Comparison of ENCODE assay signal across 18 cellular contexts in the genomic region with DNA sequence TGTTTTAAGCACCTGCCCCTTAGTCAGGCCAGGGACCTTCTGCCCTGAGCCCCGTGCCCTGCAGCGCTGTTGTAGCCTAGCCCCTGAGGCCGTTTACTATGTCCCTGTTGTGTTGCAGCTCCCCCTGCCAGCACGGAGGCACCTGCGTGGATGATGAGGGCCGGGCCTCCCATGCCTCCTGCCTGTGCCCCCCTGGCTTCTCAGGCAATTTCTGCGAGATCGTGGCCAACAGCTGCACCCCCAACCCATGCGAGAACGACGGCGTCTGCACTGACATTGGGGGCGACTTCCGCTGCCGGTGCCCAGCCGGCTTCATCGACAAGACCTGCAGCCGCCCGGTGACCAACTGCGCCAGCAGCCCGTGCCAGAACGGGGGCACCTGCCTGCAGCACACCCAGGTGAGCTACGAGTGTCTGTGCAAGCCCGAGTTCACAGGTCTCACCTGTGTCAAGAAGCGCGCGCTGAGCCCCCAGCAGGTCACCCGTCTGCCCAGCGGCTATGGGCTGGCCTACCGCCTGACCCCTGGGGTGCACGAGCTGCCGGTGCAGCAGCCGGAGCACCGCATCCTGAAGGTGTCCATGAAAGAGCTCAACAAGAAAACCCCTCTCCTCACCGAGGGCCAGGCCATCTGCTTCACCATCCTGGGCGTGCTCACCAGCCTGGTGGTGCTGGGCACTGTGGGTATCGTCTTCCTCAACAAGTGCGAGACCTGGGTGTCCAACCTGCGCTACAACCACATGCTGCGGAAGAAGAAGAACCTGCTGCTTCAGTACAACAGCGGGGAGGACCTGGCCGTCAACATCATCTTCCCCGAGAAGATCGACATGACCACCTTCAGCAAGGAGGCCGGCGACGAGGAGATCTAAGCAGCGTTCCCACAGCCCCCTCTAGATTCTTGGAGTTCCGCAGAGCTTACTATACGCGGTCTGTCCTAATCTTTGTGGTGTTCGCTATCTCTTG. TPM values are rescaled to one million over a fixed set of nuclear protein-coding genes. Genes with fewer than 3 reads are reported as not detected.
DNase-seq lines count a peak whose midpoint lies in the region; ATAC-seq, FAIRE-seq and TF ChIP-seq lines count a peak whose summit lies in the region.
"Had no signal": no experiment of that assay in that cellular context is flagged by ENCODE, and none has a peak within 500 bp of the region (broad histone marks: within the 10 kb centered on the region; RNA-seq: fewer than 3 reads in every experiment).

No MANE protein-coding gene starts in this region.

- TF ChIP-seq CTCF in H9 (conservative IDR thresholded peaks at IDR 0.05) (no peak), kidney (IDR thresholded peaks at IDR 0.05; ENCODE audit: borderline replicate concordance, extremely low read depth, insufficient read depth) (no peak), progenitor cell of endocrine pancreas (IDR thresholded peaks at IDR 0.05; ENCODE audit: unreplicated experiment) (no peak)

- intact Hi-C loops in kidney (cut with DNase I): no loop called here

- H3K9ac ChIP-seq in H9 (ENCODE audit: extremely low read depth, insufficient read length, low read length) (no peak overlapping the region), kidney (ENCODE audit: low read length in 2 of 2) (no peak overlapping the region)
- H3K9ac ChIP-seq: KMS-11 had no signal

- H3K79me2 ChIP-seq in H9 (ENCODE audit: insufficient read depth, low read length): no peaks in the 10 kb centered on the region

- no peaks in the 10 kb centered on the region for H3K27me3 ChIP-seq in H9 (ENCODE audit: insufficient read depth, low read length)
- no peaks in the 10 kb centered on the region for H3K27me3 ChIP-seq in effector memory CD4-positive, alpha-beta T cell (replicated peaks; ENCODE audit: control insufficient read depth, insufficient read depth, low read length, poor library complexity, severe bottlenecking)

- H3K56ac ChIP-seq in H9 (ENCODE audit: insufficient read length, low read depth, low read length): no peak overlapping the region

- H3K4ac ChIP-seq in H9 (ENCODE audit: low read depth, low read length): no peak overlapping the region

- no peak overlapping the region; the same call in 1 of the 2 replicates for H3K14ac ChIP-seq in H9 (ENCODE audit: insufficient read depth, low read length)

- no peak overlapping the region for H2BK5ac ChIP-seq in H9 (ENCODE audit: insufficient read length, low read length)

- no peak overlapping the region for H3K18ac ChIP-seq in H9 (ENCODE audit: insufficient read length, low read depth, low read length)

- no peak for ATAC-seq in GM21526 (IDR thresholded peaks at IDR 0.05; ENCODE audit: low FRiP score, unreplicated experiment)
- ATAC-seq: GM23338 had no signal

- H3K9me3 ChIP-seq in H9 (ENCODE audit: control insufficient read depth, low read depth, low read length) (no peaks in the 10 kb centered on the region), kidney (ENCODE audit: control insufficient read depth in 1 of 2, low read length in 2 of 2) (no peaks in the 10 kb centered on the region)
- H3K9me3 ChIP-seq in effector memory CD4-positive, alpha-beta T cell (ENCODE audit: control insufficient read depth, low read length): no peaks in the 10 kb centered on the region

- H4K5ac ChIP-seq in H9 (ENCODE audit: insufficient read length, low read depth, low read length): no peak overlapping the region

- H3K27me3 Mint-ChIP-seq in H9 (ENCODE audit: low read depth) (peaks cover 29% of the 10 kb centered on the region), progenitor cell of endocrine pancreas (no peaks in the 10 kb centered on the region)

- no peak overlapping the region for H3K4me2 ChIP-seq in H9 (ENCODE audit: insufficient read depth, insufficient read length, low read length)
- H3K4me2 ChIP-seq: GM23338, KMS-11, PC-9 had no signal

- H3K36me3 Mint-ChIP-seq in H9 (ENCODE audit: insufficient read depth in 1 of 3, low read depth in 3 of 3): no peaks in the 10 kb centered on the region; a peak in 1 of 7 replicates
- peaks cover 38% of the 10 kb centered on the region for H3K36me3 Mint-ChIP-seq in progenitor cell of endocrine pancreas (ENCODE audit: insufficient read depth)
- H3K36me3 Mint-ChIP-seq: CD4-positive, alpha-beta memory T cell had no signal

- no peak for FAIRE-seq in kidney (lab: Jason Lieb, UNC)

- no peak overlapping the region for H2AFZ ChIP-seq in H9 (ENCODE audit: low read length)
- H2AFZ ChIP-seq: GM23338, PC-9 had no signal

- H3K4me1 ChIP-seq in H9 (ENCODE audit: insufficient read depth, low read length) (no peaks in the 10 kb centered on the region; the same call in 1 of the 2 replicates), kidney (ENCODE audit: control insufficient read depth in 1 of 2, insufficient read depth in 1 of 2, low read depth in 1 of 2, low read length in 2 of 2) (peaks cover 0 to 3% of the 10 kb centered on the region in 2 donors)
- H3K4me1 ChIP-seq in effector memory CD4-positive, alpha-beta T cell (ENCODE audit: control insufficient read depth, insufficient read depth, low read length, poor library complexity, severe bottlenecking): no peaks in the 10 kb centered on the region

- H2BK12ac ChIP-seq in H9 (ENCODE audit: insufficient read length, low read depth, low read length): no peak overlapping the region

- no peak overlapping the region for H3K23ac ChIP-seq in H9 (ENCODE audit: insufficient read length, low read depth, low read length)

- H3K4me1 Mint-ChIP-seq in H9 (peaks cover 0 to 33% of the 10 kb centered on the region in 2 experiments; a peak in 3 of 4 replicates), progenitor cell of endocrine pancreas (ENCODE audit: low read depth) (peaks cover 24% of the 10 kb centered on the region)
- H3K4me1 Mint-ChIP-seq: CD4-positive, alpha-beta memory T cell had no signal

- no peaks in the 10 kb centered on the region for H4K20me1 ChIP-seq in H9 (ENCODE audit: control insufficient read depth, insufficient read depth, insufficient read length)

- H3K27ac Mint-ChIP-seq in H9: no peak overlapping the region; a peak in 1 of 7 replicates
- peak overlapping the region; percentile 76 for H3K27ac Mint-ChIP-seq in progenitor cell of endocrine pancreas
- H3K27ac Mint-ChIP-seq: CD4-positive, alpha-beta memory T cell; GM23338 had no signal

- H3K23me2 ChIP-seq in H9 (ENCODE audit: insufficient read length, low read depth, low read length, poor library complexity, severe bottlenecking): no peaks in the 10 kb centered on the region

- no peak overlapping the region for H3K4me3 ChIP-seq in kidney (ENCODE audit: low read length in 2 of 2)
- no peak overlapping the region for H3K4me3 ChIP-seq in effector memory CD4-positive, alpha-beta T cell (ENCODE audit: insufficient read depth, low read depth, low read length, poor library complexity, severe bottlenecking)
- H3K4me3 ChIP-seq: GM23338, PC-9 had no signal

- H3K79me1 ChIP-seq in H9 (ENCODE audit: insufficient read depth, low read depth, low read length, poor library complexity, severe bottlenecking): no peaks in the 10 kb centered on the region

- H3K4me3 Mint-ChIP-seq in H9: no peak overlapping the region
- no peak overlapping the region for H3K4me3 Mint-ChIP-seq in progenitor cell of endocrine pancreas (ENCODE audit: low read depth)
- H3K4me3 Mint-ChIP-seq: CD4-positive, alpha-beta memory T cell; GM23338 had no signal

- no peaks in the 10 kb centered on the region; a peak in 1 of 5 replicates for H3K9me3 Mint-ChIP-seq in H9
- no peaks in the 10 kb centered on the region for H3K9me3 Mint-ChIP-seq in progenitor cell of endocrine pancreas (ENCODE audit: low read depth)
- H3K9me3 Mint-ChIP-seq: CD4-positive, alpha-beta memory T cell; GM23338 had no signal

- no peak overlapping the region for H2BK15ac ChIP-seq in H9 (ENCODE audit: low read depth, low read length)

- no peak overlapping the region for H4K91ac ChIP-seq in H9 (ENCODE audit: insufficient read length, low read depth, low read length)

- H4K8ac ChIP-seq in H9 (replicated peaks; ENCODE audit: insufficient read length, low read depth, low read length): no peak overlapping the region

- no peak overlapping the region for H2AK5ac ChIP-seq in H9 (ENCODE audit: insufficient read length, low read length)

- WGBS in H9 (ENCODE audit: extremely low coverage, insufficient read length, low lambda C conversion rate): no CpG with 5 or more reads among the region's 52 CpGs

- peak in 2 of 3 experiments; percentile 48 to 73 for DNase-seq in NCI-H1417 (lab: John Stamatoyannopoulos, UW)
- no peak for DNase-seq in NCI-H1417 treated with DMSO at 0.1 percent for 48 hours (lab: John Stamatoyannopoulos, UW)
- peak; percentile 10 for DNase-seq in H9
- DNase-seq in kidney: peak; percentile 61
- no peak for DNase-seq in progenitor cell of endocrine pancreas (ENCODE audit: low spot score, unreplicated experiment)
- DNase-seq in cortex of kidney (lab: John Stamatoyannopoulos, UW): no peak
- no peak for DNase-seq in effector memory CD4-positive, alpha-beta T cell
- DNase-seq: CD4-positive, alpha-beta memory T cell; NCI-H1048; NCI-H2081 treated with DMSO at 0.1 percent for 48 hours; NCI-H510A treated with DMSO at 0.1 percent for 48 hours; PC-9 had no signal

- H3K36me3 ChIP-seq in kidney (ENCODE audit: control insufficient read depth in 1 of 2, insufficient read depth in 2 of 2, low read length in 2 of 2): no peaks in the 10 kb centered on the region
- H3K36me3 ChIP-seq in effector memory CD4-positive, alpha-beta T cell (ENCODE audit: control insufficient read depth, insufficient read depth, low read length): no peaks in the 10 kb centered on the region

- H2BK20ac ChIP-seq in H9 (ENCODE audit: low read depth, low read length, poor library complexity, severe bottlenecking): no peak overlapping the region

- H3K27ac ChIP-seq in H9 (ENCODE audit: insufficient read length, low read depth, low read length) (no peak overlapping the region), kidney (ENCODE audit: low read depth in 2 of 2, low read length in 2 of 2) (no peak overlapping the region)
- H3K27ac ChIP-seq in effector memory CD4-positive, alpha-beta T cell (ENCODE audit: insufficient read depth, low read length, poor library complexity, severe bottlenecking): no peak overlapping the region
- H3K27ac ChIP-seq: 22Rv1, KMS-11, PC-9 had no signal

- H2BK120ac ChIP-seq in H9 (ENCODE audit: low read depth, low read length, poor library complexity, severe bottlenecking): no peak overlapping the region

- H3T11ph ChIP-seq in H9 (ENCODE audit: low read length): no peak overlapping the region

RNA-seq across cellular contexts. Expression of a gene that starts 7.6 kb away (rescaled TPM):
- total RNA-seq in H9 (2021) (2.8 and 3.2 TPM in 2 replicates), kidney (not detected), progenitor cell of endocrine pancreas (5,491 and 5,856 TPM in 2 replicates)
- 0.17 TPM for polyA plus RNA-seq in kidney (ENCODE audit: insufficient read depth, low read depth, low replicate concordance)
- total RNA-seq: CD4-positive, alpha-beta memory T cell; M059J; PC-9 had no signal
- polyA plus RNA-seq: BJ; CD4-positive, alpha-beta memory T cell had no signal

Comparison
In these comparisons a context has a peak if more than half of its experiments do, and no peak if none do; other contexts are left out.
1. DNase-seq: peak in NCI-H1417 (2 of 3), H9 (single experiment) and kidney (single experiment); none in NCI-H1417 treated with DMSO at 0.1 percent for 48 hours (single experiment), progenitor cell of endocrine pancreas (single experiment), cortex of kidney (single experiment) and effector memory CD4-positive, alpha-beta T cell (0 of 3).
2. RNA of a gene that starts 7.6 kb away (total RNA-seq): 5,491 to 5,856 TPM in progenitor cell of endocrine pancreas; 2.8 to 3.2 TPM in H9 and not detected in kidney (single experiment); every median in the first group is over 1,000 times any median in the second.